Comparison of ENCODE assay signal across 8 cellular contexts in genomic region chr4:182642831-182643230, GRCh38.
DNase-seq lines count a peak whose midpoint lies in the region; ATAC-seq and TF ChIP-seq lines count a peak whose summit lies in the region.

No MANE protein-coding gene starts in this region.

- H4K8ac ChIP-seq in mesendoderm (ENCODE audit: low read depth, low read length) = no peak overlapping the region

- peak in 1 of 2 experiments; percentile 47 for DNase-seq in SJSA1 (ENCODE audit: low read depth in 1 of 2, low spot score in 2 of 2)
- peak; percentile 5 for DNase-seq in mesendoderm
- DNase-seq in spleen = no peak
- no peak for DNase-seq in middle frontal gyrus (ENCODE audit: extremely low spot score, low spot score)
- no peak for DNase-seq in anterior cingulate cortex (lab: John Stamatoyannopoulos, UW)

- TF ChIP-seq CTCF in spleen (IDR thresholded peaks at IDR 0.05 in 8 of 11, conservative IDR thresholded peaks at IDR 0.05 in 3 of 11) = peak in 1 of 11 experiments; percentile 6

- no peak overlapping the region for H2BK5ac ChIP-seq in mesendoderm (ENCODE audit: low read length)

- H3K9ac ChIP-seq in mesendoderm (ENCODE audit: low read length) = no peak overlapping the region

- no peak overlapping the region for H3K56ac ChIP-seq in mesendoderm (ENCODE audit: low read length)

- H3K4me2 ChIP-seq in mesendoderm (ENCODE audit: low read length) = no peak overlapping the region

- no peak overlapping the region for H2AK5ac ChIP-seq in mesendoderm (ENCODE audit: low read length)

- H3K4me1 ChIP-seq in SJSA1 (replicated peaks) (peaks cover 16% of the 10 kb centered on the region), mesendoderm (ENCODE audit: control insufficient read depth, low read depth, low read length) (no peaks in the 10 kb centered on the region), spleen (no peaks in the 10 kb centered on the region)

- no peak overlapping the region for H2BK120ac ChIP-seq in mesendoderm (ENCODE audit: low read depth, low read length)

- H3K18ac ChIP-seq in mesendoderm (ENCODE audit: low read length) = no peak overlapping the region

- no CpG with 5 or more reads among the region's 2 CpGs for WGBS in mesendoderm (ENCODE audit: extremely low coverage, insufficient coverage, low lambda C conversion rate)
- 33 to 52% (median 39%) methylated on average over 2 of the region's 2 CpGs for WGBS in spleen, 5 donors

- ATAC-seq in GM18519 (IDR thresholded peaks at IDR 0.05; ENCODE audit: low FRiP score, unreplicated experiment) (peak; percentile 76), HG02885 (IDR thresholded peaks at IDR 0.05; ENCODE audit: poor library complexity, unreplicated experiment) (peak; percentile 79), HG02763 (IDR thresholded peaks at IDR 0.05; ENCODE audit: unreplicated experiment) (no peak)

- no peaks in the 10 kb centered on the region for H3K79me1 ChIP-seq in mesendoderm (ENCODE audit: low read length)

- H3K79me2 ChIP-seq in mesendoderm (ENCODE audit: control insufficient read depth, insufficient read depth, low read length) = no peaks in the 10 kb centered on the region

- H3K27ac ChIP-seq in SJSA1 = peak overlapping the region; percentile 88
- no peak overlapping the region for H3K27ac ChIP-seq in mesendoderm (ENCODE audit: low read depth, low read length)
- H3K27ac ChIP-seq in spleen = no peak overlapping the region

- H2BK15ac ChIP-seq in mesendoderm (replicated peaks; ENCODE audit: low read depth) = no peak overlapping the region

- H3K4me3 ChIP-seq in SJSA1 (no peak overlapping the region), mesendoderm (ENCODE audit: low read length) (no peak overlapping the region), spleen (no peak overlapping the region)

- no peak overlapping the region for H4K5ac ChIP-seq in mesendoderm (ENCODE audit: low read length)

- no peak overlapping the region for H3K4ac ChIP-seq in mesendoderm (ENCODE audit: low read depth, low read length)

- no peaks in the 10 kb centered on the region; the same call in 1 of the 2 replicates for H3K36me3 ChIP-seq in SJSA1
- H3K36me3 ChIP-seq in mesendoderm (ENCODE audit: control insufficient read depth, insufficient read depth, low read length) = no peaks in the 10 kb centered on the region
- H3K36me3 ChIP-seq in spleen = no peaks in the 10 kb centered on the region

- H3K9me3 ChIP-seq in SJSA1 (replicated peaks) (no peaks in the 10 kb centered on the region; the same call in 1 of the 2 replicates), spleen (peaks cover 0 to 16% (median 9%) of the 10 kb centered on the region in 8 donors)

- no peak for TF ChIP-seq POLR2A in spleen (IDR thresholded peaks at IDR 0.05)

- H3K23ac ChIP-seq in mesendoderm (ENCODE audit: low read length) = no peak overlapping the region

- H3K27me3 ChIP-seq in SJSA1 (replicated peaks) (no peaks in the 10 kb centered on the region), mesendoderm (ENCODE audit: insufficient read depth, low read length, poor library complexity) (no peaks in the 10 kb centered on the region), spleen (replicated peaks in 1 of 7) (peaks cover 0 to 7% (median 0%) of the 10 kb centered on the region in 7 donors)

- intact Hi-C loops in spleen (cut with DNase I; ENCODE audit: low total_unique reads) = no loop called here
